1 cellular context compared by ENCODE assay signal in the genomic region with DNA sequence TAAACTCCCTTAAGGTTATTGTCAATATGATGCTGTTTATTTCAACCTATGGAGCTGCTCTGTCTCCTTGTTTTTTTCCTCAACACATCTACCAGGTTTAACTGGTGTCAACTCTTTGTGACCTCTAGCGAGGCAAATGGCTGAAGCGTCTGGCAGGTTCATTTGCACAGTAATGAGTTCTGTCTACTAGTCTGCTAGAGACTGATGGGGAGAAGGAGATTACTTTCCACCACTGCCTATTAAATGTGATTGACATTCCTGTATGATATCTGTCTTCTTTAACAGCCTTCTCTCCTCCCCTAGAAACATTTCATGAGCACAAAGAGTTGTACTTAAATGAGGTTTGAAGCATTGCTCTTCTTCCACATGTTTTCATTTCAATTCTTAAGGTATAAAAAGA.
TF ChIP-seq lines count a peak whose summit lies in the region.

No MANE protein-coding gene starts in this region.

TF ChIP-seq in HepG2, 621 proteins besides CTCF, POLR2A, EP300 and RAD21 (continued from another document):
- TF ChIP-seq, protein P1, sequence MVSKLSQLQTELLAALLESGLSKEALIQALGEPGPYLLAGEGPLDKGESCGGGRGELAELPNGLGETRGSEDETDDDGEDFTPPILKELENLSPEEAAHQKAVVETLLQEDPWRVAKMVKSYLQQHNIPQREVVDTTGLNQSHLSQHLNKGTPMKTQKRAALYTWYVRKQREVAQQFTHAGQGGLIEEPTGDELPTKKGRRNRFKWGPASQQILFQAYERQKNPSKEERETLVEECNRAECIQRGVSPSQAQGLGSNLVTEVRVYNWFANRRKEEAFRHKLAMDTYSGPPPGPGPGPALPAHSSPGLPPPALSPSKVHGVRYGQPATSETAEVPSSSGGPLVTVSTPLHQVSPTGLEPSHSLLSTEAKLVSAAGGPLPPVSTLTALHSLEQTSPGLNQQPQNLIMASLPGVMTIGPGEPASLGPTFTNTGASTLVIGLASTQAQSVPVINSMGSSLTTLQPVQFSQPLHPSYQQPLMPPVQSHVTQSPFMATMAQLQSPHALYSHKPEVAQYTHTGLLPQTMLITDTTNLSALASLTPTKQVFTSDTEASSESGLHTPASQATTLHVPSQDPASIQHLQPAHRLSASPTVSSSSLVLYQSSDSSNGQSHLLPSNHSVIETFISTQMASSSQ (IDR thresholded peaks at IDR 0.05; ENCODE audit: low read depth): no peak
- TF ChIP-seq, protein P1 (CRISPR knock-in tag; IDR thresholded peaks at IDR 0.05; ENCODE audit: borderline replicate concordance): no peak
- TF ChIP-seq, protein P2, sequence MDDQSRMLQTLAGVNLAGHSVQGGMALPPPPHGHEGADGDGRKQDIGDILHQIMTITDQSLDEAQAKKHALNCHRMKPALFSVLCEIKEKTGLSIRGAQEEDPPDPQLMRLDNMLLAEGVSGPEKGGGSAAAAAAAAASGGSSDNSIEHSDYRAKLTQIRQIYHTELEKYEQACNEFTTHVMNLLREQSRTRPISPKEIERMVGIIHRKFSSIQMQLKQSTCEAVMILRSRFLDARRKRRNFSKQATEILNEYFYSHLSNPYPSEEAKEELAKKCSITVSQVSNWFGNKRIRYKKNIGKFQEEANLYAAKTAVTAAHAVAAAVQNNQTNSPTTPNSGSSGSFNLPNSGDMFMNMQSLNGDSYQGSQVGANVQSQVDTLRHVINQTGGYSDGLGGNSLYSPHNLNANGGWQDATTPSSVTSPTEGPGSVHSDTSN (CRISPR knock-in tag; IDR thresholded peaks at IDR 0.05; ENCODE audit: borderline replicate concordance): no peak
- TF ChIP-seq, protein P3, sequence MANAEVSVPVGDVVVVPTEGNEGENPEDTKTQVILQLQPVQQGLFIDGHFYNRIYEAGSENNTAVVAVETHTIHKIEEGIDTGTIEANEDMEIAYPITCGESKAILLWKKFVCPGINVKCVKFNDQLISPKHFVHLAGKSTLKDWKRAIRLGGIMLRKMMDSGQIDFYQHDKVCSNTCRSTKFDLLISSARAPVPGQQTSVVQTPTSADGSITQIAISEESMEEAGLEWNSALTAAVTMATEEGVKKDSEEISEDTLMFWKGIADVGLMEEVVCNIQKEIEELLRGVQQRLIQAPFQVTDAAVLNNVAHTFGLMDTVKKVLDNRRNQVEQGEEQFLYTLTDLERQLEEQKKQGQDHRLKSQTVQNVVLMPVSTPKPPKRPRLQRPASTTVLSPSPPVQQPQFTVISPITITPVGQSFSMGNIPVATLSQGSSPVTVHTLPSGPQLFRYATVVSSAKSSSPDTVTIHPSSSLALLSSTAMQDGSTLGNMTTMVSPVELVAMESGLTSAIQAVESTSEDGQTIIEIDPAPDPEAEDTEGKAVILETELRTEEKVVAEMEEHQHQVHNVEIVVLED (CRISPR knock-in tag; IDR thresholded peaks at IDR 0.05; ENCODE audit: borderline replicate concordance): no peak
- TF ChIP-seq ZSCAN21 (CRISPR knock-in tag; IDR thresholded peaks at IDR 0.05; ENCODE audit: borderline replicate concordance) (no peak), ZNF75D (CRISPR knock-in tag; IDR thresholded peaks at IDR 0.05; ENCODE audit: borderline replicate concordance) (no peak), TSC22D2 (CRISPR knock-in tag; IDR thresholded peaks at IDR 0.05; ENCODE audit: borderline replicate concordance) (no peak), KLF16 (CRISPR knock-in tag; IDR thresholded peaks at IDR 0.05) (no peak), NFE2 (CRISPR knock-in tag; IDR thresholded peaks at IDR 0.05) (no peak), TCF7 (IDR thresholded peaks at IDR 0.05; ENCODE audit: low read depth) (no peak), ZFX (CRISPR knock-in tag; IDR thresholded peaks at IDR 0.05; ENCODE audit: low read depth) (no peak), ZNF484 (CRISPR knock-in tag; IDR thresholded peaks at IDR 0.05; ENCODE audit: borderline replicate concordance, low read depth) (no peak), SOX13 (IDR thresholded peaks at IDR 0.05) (no peak), SOX13 (CRISPR knock-in tag; conservative IDR thresholded peaks at IDR 0.05 in 1 of 2, IDR thresholded peaks at IDR 0.05 in 1 of 2) (no peak), CHD4 (IDR thresholded peaks at IDR 0.05; ENCODE audit: borderline replicate concordance, low read length) (no peak)
- TF ChIP-seq, protein P4, sequence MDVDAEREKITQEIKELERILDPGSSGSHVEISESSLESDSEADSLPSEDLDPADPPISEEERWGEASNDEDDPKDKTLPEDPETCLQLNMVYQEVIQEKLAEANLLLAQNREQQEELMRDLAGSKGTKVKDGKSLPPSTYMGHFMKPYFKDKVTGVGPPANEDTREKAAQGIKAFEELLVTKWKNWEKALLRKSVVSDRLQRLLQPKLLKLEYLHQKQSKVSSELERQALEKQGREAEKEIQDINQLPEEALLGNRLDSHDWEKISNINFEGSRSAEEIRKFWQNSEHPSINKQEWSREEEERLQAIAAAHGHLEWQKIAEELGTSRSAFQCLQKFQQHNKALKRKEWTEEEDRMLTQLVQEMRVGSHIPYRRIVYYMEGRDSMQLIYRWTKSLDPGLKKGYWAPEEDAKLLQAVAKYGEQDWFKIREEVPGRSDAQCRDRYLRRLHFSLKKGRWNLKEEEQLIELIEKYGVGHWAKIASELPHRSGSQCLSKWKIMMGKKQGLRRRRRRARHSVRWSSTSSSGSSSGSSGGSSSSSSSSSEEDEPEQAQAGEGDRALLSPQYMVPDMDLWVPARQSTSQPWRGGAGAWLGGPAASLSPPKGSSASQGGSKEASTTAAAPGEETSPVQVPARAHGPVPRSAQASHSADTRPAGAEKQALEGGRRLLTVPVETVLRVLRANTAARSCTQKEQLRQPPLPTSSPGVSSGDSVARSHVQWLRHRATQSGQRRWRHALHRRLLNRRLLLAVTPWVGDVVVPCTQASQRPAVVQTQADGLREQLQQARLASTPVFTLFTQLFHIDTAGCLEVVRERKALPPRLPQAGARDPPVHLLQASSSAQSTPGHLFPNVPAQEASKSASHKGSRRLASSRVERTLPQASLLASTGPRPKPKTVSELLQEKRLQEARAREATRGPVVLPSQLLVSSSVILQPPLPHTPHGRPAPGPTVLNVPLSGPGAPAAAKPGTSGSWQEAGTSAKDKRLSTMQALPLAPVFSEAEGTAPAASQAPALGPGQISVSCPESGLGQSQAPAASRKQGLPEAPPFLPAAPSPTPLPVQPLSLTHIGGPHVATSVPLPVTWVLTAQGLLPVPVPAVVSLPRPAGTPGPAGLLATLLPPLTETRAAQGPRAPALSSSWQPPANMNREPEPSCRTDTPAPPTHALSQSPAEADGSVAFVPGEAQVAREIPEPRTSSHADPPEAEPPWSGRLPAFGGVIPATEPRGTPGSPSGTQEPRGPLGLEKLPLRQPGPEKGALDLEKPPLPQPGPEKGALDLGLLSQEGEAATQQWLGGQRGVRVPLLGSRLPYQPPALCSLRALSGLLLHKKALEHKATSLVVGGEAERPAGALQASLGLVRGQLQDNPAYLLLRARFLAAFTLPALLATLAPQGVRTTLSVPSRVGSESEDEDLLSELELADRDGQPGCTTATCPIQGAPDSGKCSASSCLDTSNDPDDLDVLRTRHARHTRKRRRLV (CRISPR knock-in tag; IDR thresholded peaks at IDR 0.05): no peak
